ENCODE assay signal across 9 cellular contexts in genomic region chr2:60530660-60531276, GRCh38. TPM values are rescaled to one million over a fixed set of nuclear protein-coding genes. Genes with fewer than 3 reads are reported as not detected.
DNase-seq lines count a peak whose midpoint lies in the region; ATAC-seq, FAIRE-seq and TF ChIP-seq lines count a peak whose summit lies in the region.
"Had no signal": no experiment of that assay in that cellular context is flagged by ENCODE, and none has a peak within 500 bp of the region (broad histone marks: within the 10 kb centered on the region; RNA-seq: fewer than 3 reads in every experiment).

No MANE protein-coding gene starts in this region.

- no peak for TF ChIP-seq POLR2A in GM12891 (IDR thresholded peaks at IDR 0.05; ENCODE audit: low read depth, low read length)

- peaks cover 88% of the 10 kb centered on the region for H3K4me1 Mint-ChIP-seq in nephron

- H3K9me3 Mint-ChIP-seq in nephron, result no peaks in the 10 kb centered on the region

- ATAC-seq in HG02884 (IDR thresholded peaks at IDR 0.05; ENCODE audit: unreplicated experiment), result peak; percentile 66

- H3K27me3 Mint-ChIP-seq in nephron (ENCODE audit: low read depth), result no peaks in the 10 kb centered on the region

- DNase-seq in GM12891 (ENCODE audit: insufficient read length, low spot score) (no peak), NCI-H187 treated with DMSO at 0.1 percent for 48 hours (lab: John Stamatoyannopoulos, UW) (peak; percentile 92), astrocyte of the hippocampus (ENCODE audit: low read depth, low spot score) (peak; percentile 75), 8988T (no peak)
- no peak for DNase-seq in activated effector memory CD4-positive, alpha-beta T cell treated with Interleukin-2 at 50 U/mL for 16 hours
- DNase-seq in activated CD4-positive, alpha-beta T cell treated with anti-CD3 and anti-CD28 coated beads, Interleukin-2, amount 50 U/mL, for 48 hours, result no peak

- no peak for TF ChIP-seq CTCF in nephron (IDR thresholded peaks at IDR 0.05; ENCODE audit: unreplicated experiment in 3 of 3)

- peak overlapping the region; percentile 52 to 71 (median 65) for H3K4me3 Mint-ChIP-seq in nephron

- peak; percentile 58 for FAIRE-seq in GM12891 (lab: Jason Lieb, UNC)
- FAIRE-seq: endothelial cell of umbilical vein had no signal

- H3K27ac Mint-ChIP-seq in nephron, result peak overlapping the region; percentile 89 to 94 (median 91)

- H3K36me3 Mint-ChIP-seq in nephron (ENCODE audit: low read depth), result peaks cover 14% of the 10 kb centered on the region

TF ChIP-seq in GM12891, 5 proteins besides CTCF, POLR2A, EP300 and RAD21:
- no peak; the same call in 1 of the 2 replicates for TF ChIP-seq SPI1 (IDR thresholded peaks at IDR 0.05; ENCODE audit: low read depth, low read length)
- TF ChIP-seq POU2F2 (IDR thresholded peaks at IDR 0.05; ENCODE audit: low read depth, low read length), result no peak
- TF ChIP-seq TAF1 (IDR thresholded peaks at IDR 0.05; ENCODE audit: low read depth, low read length), result no peak
- TF ChIP-seq PAX5 (IDR thresholded peaks at IDR 0.05; ENCODE audit: insufficient read depth, low read length, severe bottlenecking), result no peak
- no peak for TF ChIP-seq POLR2AphosphoS5 (IDR thresholded peaks at IDR 0.05; ENCODE audit: low read depth, low read length)

RNA-seq across cellular contexts. Expression of gene BCL11A, which starts 22.7 kb away (rescaled TPM):
- 10.6 TPM for polyA plus RNA-seq in GM12891 (2012; ENCODE audit: low read depth, missing spikeins)

Comparison
In these comparisons a context has a peak if more than half of its experiments do, and no peak if none do; other contexts are left out.
1. DNase-seq: peak in NCI-H187 treated with DMSO at 0.1 percent for 48 hours (single experiment) and astrocyte of the hippocampus (single experiment); none in GM12891 (single experiment), activated effector memory CD4-positive, alpha-beta T cell treated with Interleukin-2 at 50 U/mL for 16 hours (single experiment), 8988T (single experiment) and activated CD4-positive, alpha-beta T cell treated with anti-CD3 and anti-CD28 coated beads, Interleukin-2, amount 50 U/mL, for 48 hours (0 of 2).